ENCODE assay signal across 20 cellular contexts in the genomic region with DNA sequence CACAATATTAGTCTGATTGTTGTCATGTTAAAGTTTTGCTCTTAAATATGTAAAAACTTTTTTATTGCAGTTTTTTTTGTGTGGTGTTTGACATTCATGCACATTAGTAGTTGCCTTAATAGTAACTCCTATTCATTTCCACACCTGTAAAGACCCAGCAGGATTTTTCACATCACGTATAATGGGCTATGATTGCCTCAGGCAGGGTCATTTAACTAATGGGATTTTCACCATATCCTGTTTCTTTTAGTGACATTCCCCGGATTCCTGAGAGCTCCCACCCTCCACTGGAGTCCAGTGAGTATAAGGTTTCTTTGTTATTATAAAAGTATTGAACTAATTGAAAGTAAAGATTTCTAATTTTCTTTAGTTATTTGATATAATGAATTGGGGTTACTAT.
DNase-seq lines count a peak whose midpoint lies in the region; ATAC-seq and TF ChIP-seq lines count a peak whose summit lies in the region.
"Had no signal": no experiment of that assay in that cellular context is flagged by ENCODE, and none has a peak within 500 bp of the region (broad histone marks: within the 10 kb centered on the region; RNA-seq: fewer than 3 reads in every experiment).

No MANE protein-coding gene starts in this region.

- no peak for TF ChIP-seq CTCF in epithelial cell of proximal tubule (conservative IDR thresholded peaks at IDR 0.05; ENCODE audit: low read depth, low read length)

- DNase-seq in NCI-H1417 (lab: John Stamatoyannopoulos, UW) (peak in 2 of 3 experiments; percentile 1 to 42), NCI-H1417 treated with DMSO at 0.1 percent for 48 hours (lab: John Stamatoyannopoulos, UW) (no peak), NCI-H69 (lab: John Stamatoyannopoulos, UW) (peak; percentile 70), epithelial cell of proximal tubule (ENCODE audit: low read depth) (peak; percentile 18), renal cortical epithelial cell (ENCODE audit: low read depth) (peak; percentile 89), DMS79 (lab: John Stamatoyannopoulos, UW) (no peak)
- DNase-seq in stimulated activated CD4-positive, alpha-beta T cell treated with anti-CD3 and anti-CD28 coated beads, Interleukin-4, amount 100 ng/mL, for 4 hours = no peak
- DNase-seq: activated CD4-positive, alpha-beta T cell treated with anti-CD3 and anti-CD28 coated beads, Interleukin-2, amount 50 U/mL, for 4 hours; activated T-cell treated with anti-CD3 and anti-CD28 coated beads, Interleukin-2, amount 50 U/mL, for 4 hours; C1 segment of cervical spinal cord; DMS53; dorsolateral prefrontal cortex; heart left ventricle; NCI-H146; posterior cingulate gyrus had no signal

- no peak for ATAC-seq in HG03460 (IDR thresholded peaks at IDR 0.05; ENCODE audit: unreplicated experiment)
- ATAC-seq: activated naive CD4-positive, alpha-beta T cell treated with anti-CD3 and anti-CD28 coated beads, Interleukin-2, amount 50 U/mL, for 72 hours; activated T-cell treated with anti-CD3 and anti-CD28 coated beads, Interleukin-2, amount 50 U/mL, for 4 hours; heart left ventricle; Panc1 had no signal

- no peak overlapping the region for H3K4me3 ChIP-seq in epithelial cell of proximal tubule (ENCODE audit: low read depth, low read length)
- H3K4me3 ChIP-seq: dorsolateral prefrontal cortex, heart left ventricle, smooth muscle cell, thoracic aorta had no signal

Comparison
In these comparisons a context has a peak if more than half of its experiments do, and no peak if none do; other contexts are left out.
1. DNase-seq: peak in NCI-H1417 (2 of 3), NCI-H69 (single experiment), epithelial cell of proximal tubule (single experiment) and renal cortical epithelial cell (single experiment); none in NCI-H1417 treated with DMSO at 0.1 percent for 48 hours (single experiment), DMS79 (single experiment) and stimulated activated CD4-positive, alpha-beta T cell treated with anti-CD3 and anti-CD28 coated beads, Interleukin-4, amount 100 ng/mL, for 4 hours (0 of 2).